ENCODE assay signal across 26 cellular contexts in genomic region chr1:237431448-237431847, GRCh38.
"Had no signal": no experiment of that assay in that cellular context is flagged by ENCODE, and none has a peak within 500 bp of the region (broad histone marks: within the 10 kb centered on the region; RNA-seq: fewer than 3 reads in every experiment).

No MANE protein-coding gene starts in this region.

- H3K79me2 ChIP-seq: hepatocyte had no signal

- H3K9me3 ChIP-seq: colonic mucosa, gastroesophageal sphincter, heart left ventricle, left lung, lower lobe of right lung, mucosa of descending colon had no signal

- H3K4me3 ChIP-seq: colonic mucosa, gastroesophageal sphincter, heart left ventricle, hepatocyte, left lung, lower lobe of right lung, mucosa of descending colon had no signal

- H3K4me1 ChIP-seq: colonic mucosa, foreskin keratinocyte, gastroesophageal sphincter, heart left ventricle, left lung, lower lobe of right lung had no signal

- FAIRE-seq: endometrium, frontal cortex, keratinocyte had no signal

- H3K4me1 Mint-ChIP-seq: immature natural killer cell, naive B cell had no signal

- H3K36me3 Mint-ChIP-seq: immature natural killer cell, mesothelial cell of epicardium, naive B cell had no signal

- H3K4me2 ChIP-seq: hepatocyte had no signal

- ATAC-seq: effector memory CD8-positive, alpha-beta T cell; esophagus mucosa; foreskin keratinocyte; gastroesophageal sphincter; heart left ventricle; left cardiac atrium; left lung; left ventricle myocardium superior; lower lobe of right lung; mucosa of descending colon had no signal

- H3K9me3 Mint-ChIP-seq: effector memory CD8-positive, alpha-beta T cell had no signal

- H2AFZ ChIP-seq: hepatocyte had no signal

- H3K27ac Mint-ChIP-seq: dendritic cell treated with granulocyte-macrophage colony-stimulating factor and Interleukin-4, amounts not matched to agents 40 ng/mL and 50 ng/mL, for 4 days; effector memory CD8-positive, alpha-beta T cell; endodermal cell; immature natural killer cell; mesothelial cell of epicardium; naive B cell had no signal

- H3K36me3 ChIP-seq: colonic mucosa, gastroesophageal sphincter, left lung, lower lobe of right lung had no signal

- H3K27me3 ChIP-seq: colonic mucosa, foreskin keratinocyte, gastroesophageal sphincter, heart left ventricle, hepatocyte, left lung had no signal

- H3K27me3 Mint-ChIP-seq: dendritic cell treated with granulocyte-macrophage colony-stimulating factor and Interleukin-4, amounts not matched to agents 40 ng/mL and 50 ng/mL, for 4 days; effector memory CD8-positive, alpha-beta T cell; naive B cell had no signal

- H3K27ac ChIP-seq: colonic mucosa, epithelial cell of prostate, foreskin keratinocyte, gastroesophageal sphincter, heart left ventricle, hepatocyte, left lung, lower lobe of right lung had no signal

- DNase-seq: colonic mucosa; cortex of kidney; effector CD8-positive, alpha-beta T cell; effector memory CD8-positive, alpha-beta T cell; endodermal cell; erythroblast; foreskin keratinocyte; heart left ventricle; hypothalamus; immature natural killer cell; left cardiac atrium; left lung; left ventricle myocardium superior; lower lobe of right lung; mesenchymal stem cell; mucosa of descending colon; naive B cell had no signal

- H3K4me3 Mint-ChIP-seq: dendritic cell treated with granulocyte-macrophage colony-stimulating factor and Interleukin-4, amounts not matched to agents 40 ng/mL and 50 ng/mL, for 4 days; effector memory CD8-positive, alpha-beta T cell; endodermal cell; immature natural killer cell; mesothelial cell of epicardium; naive B cell had no signal
